ENCODE assay signal across 1 cellular context in genomic region chr2:146451972-146452371, GRCh38.
TF ChIP-seq lines count a peak whose summit lies in the region.

No MANE protein-coding gene starts in this region.

TF ChIP-seq in GM12878, 131 proteins besides CTCF, POLR2A, EP300 and RAD21 (continued from another document and continues in another):
- TF ChIP-seq CUX1 (IDR thresholded peaks at IDR 0.05; ENCODE audit: insufficient replicate concordance, low read depth, low read length) (no peak), SUPT20H (IDR thresholded peaks at IDR 0.05; ENCODE audit: borderline replicate concordance, control insufficient read depth, low read depth, low read length) (no peak), ATF7 (IDR thresholded peaks at IDR 0.05; ENCODE audit: low read depth) (peak; percentile 70; the same call in 1 of the 2 replicates), SMARCA5 (IDR thresholded peaks at IDR 0.05) (no peak), PAX5 (IDR thresholded peaks at IDR 0.05; ENCODE audit: borderline replicate concordance, low read depth, low read length) (no peak), CREM (IDR thresholded peaks at IDR 0.05; ENCODE audit: low read depth) (0 out of 2 replicates have a peak, but pooled peaks have one; percentile 50), BHLHE40 (IDR thresholded peaks at IDR 0.05; ENCODE audit: borderline replicate concordance in 1 of 2, low read depth in 2 of 2, low read length in 1 of 2) (peak; percentile 65 to 71), YY1 (IDR thresholded peaks at IDR 0.05; ENCODE audit: low read depth, low read length) (no peak), SIN3A (IDR thresholded peaks at IDR 0.05; ENCODE audit: low read depth, low read length) (no peak), ZNF217 (IDR thresholded peaks at IDR 0.05) (peak; percentile 89), HSF1 (IDR thresholded peaks at IDR 0.05; ENCODE audit: low read depth, low read length) (no peak), NBN (IDR thresholded peaks at IDR 0.05) (no peak), HCFC1 (IDR thresholded peaks at IDR 0.05; ENCODE audit: low read length) (no peak), IKZF2 (IDR thresholded peaks at IDR 0.05) (peak; percentile 57 to 80; a peak in 3 of 4 replicates), KDM1A (IDR thresholded peaks at IDR 0.05; ENCODE audit: borderline replicate concordance) (no peak), ATF3 (IDR thresholded peaks at IDR 0.05; ENCODE audit: borderline replicate concordance, extremely low read depth, low read depth, low read length) (no peak), ZNF24 (IDR thresholded peaks at IDR 0.05) (peak; percentile 60), HDGF (IDR thresholded peaks at IDR 0.05) (no peak), RCOR1 (conservative IDR thresholded peaks at IDR 0.05; ENCODE audit: low read depth, low read length) (no peak), SMAD1 (IDR thresholded peaks at IDR 0.05; ENCODE audit: low read depth, partially characterized antibody) (no peak), MTA3 (IDR thresholded peaks at IDR 0.05; ENCODE audit: borderline replicate concordance, low read length) (peak; percentile 60; the same call in 1 of the 2 replicates), TARDBP (IDR thresholded peaks at IDR 0.05; ENCODE audit: borderline replicate concordance) (no peak), BMI1 (IDR thresholded peaks at IDR 0.05; ENCODE audit: borderline replicate concordance) (peak; percentile 90), ZNF207 (IDR thresholded peaks at IDR 0.05; ENCODE audit: borderline replicate concordance) (no peak), NKRF (conservative IDR thresholded peaks at IDR 0.05) (no peak), NFYA (IDR thresholded peaks at IDR 0.05; ENCODE audit: borderline replicate concordance, low read depth, low read length) (no peak), POU2F2 (IDR thresholded peaks at IDR 0.05; ENCODE audit: borderline replicate concordance, low read depth, low read length) (no peak), RELA (IDR thresholded peaks at IDR 0.05; ENCODE audit: borderline replicate concordance, partially characterized antibody) (no peak), ESRRA (IDR thresholded peaks at IDR 0.05; ENCODE audit: low read length) (no peak), DPF2 (IDR thresholded peaks at IDR 0.05) (peak; percentile 96), EZH2 (IDR thresholded peaks at IDR 0.05; ENCODE audit: borderline replicate concordance, control insufficient read depth, low read depth, low read length) (no peak), YBX1 (IDR thresholded peaks at IDR 0.05) (no peak), CBX3 (IDR thresholded peaks at IDR 0.05; ENCODE audit: borderline replicate concordance, low read depth) (no peak), TAF1 (IDR thresholded peaks at IDR 0.05; ENCODE audit: borderline replicate concordance, low read depth, low read length) (no peak), MYB (IDR thresholded peaks at IDR 0.05; ENCODE audit: borderline replicate concordance, low read depth, low read length) (no peak), MTA2 (IDR thresholded peaks at IDR 0.05; ENCODE audit: low read depth) (peak; percentile 99), KAT2A (conservative IDR thresholded peaks at IDR 0.05; ENCODE audit: control insufficient read depth, low read depth, low read length) (no peak), NFXL1 (IDR thresholded peaks at IDR 0.05; ENCODE audit: borderline replicate concordance) (no peak), NR2C2 (IDR thresholded peaks at IDR 0.05; ENCODE audit: borderline replicate concordance, control insufficient read depth, insufficient read length, low read depth) (no peak), ELK1 (IDR thresholded peaks at IDR 0.05; ENCODE audit: low read depth, low read length) (no peak), SMAD5 (IDR thresholded peaks at IDR 0.05; ENCODE audit: low read depth) (no peak)
- TF ChIP-seq, protein P1, sequence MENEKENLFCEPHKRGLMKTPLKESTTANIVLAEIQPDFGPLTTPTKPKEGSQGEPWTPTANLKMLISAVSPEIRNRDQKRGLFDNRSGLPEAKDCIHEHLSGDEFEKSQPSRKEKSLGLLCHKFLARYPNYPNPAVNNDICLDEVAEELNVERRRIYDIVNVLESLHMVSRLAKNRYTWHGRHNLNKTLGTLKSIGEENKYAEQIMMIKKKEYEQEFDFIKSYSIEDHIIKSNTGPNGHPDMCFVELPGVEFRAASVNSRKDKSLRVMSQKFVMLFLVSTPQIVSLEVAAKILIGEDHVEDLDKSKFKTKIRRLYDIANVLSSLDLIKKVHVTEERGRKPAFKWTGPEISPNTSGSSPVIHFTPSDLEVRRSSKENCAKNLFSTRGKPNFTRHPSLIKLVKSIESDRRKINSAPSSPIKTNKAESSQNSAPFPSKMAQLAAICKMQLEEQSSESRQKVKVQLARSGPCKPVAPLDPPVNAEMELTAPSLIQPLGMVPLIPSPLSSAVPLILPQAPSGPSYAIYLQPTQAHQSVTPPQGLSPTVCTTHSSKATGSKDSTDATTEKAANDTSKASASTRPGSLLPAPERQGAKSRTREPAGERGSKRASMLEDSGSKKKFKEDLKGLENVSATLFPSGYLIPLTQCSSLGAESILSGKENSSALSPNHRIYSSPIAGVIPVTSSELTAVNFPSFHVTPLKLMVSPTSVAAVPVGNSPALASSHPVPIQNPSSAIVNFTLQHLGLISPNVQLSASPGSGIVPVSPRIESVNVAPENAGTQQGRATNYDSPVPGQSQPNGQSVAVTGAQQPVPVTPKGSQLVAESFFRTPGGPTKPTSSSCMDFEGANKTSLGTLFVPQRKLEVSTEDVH (IDR thresholded peaks at IDR 0.05; ENCODE audit: low read depth, partially characterized antibody): no peak
- TF ChIP-seq, protein P2, sequence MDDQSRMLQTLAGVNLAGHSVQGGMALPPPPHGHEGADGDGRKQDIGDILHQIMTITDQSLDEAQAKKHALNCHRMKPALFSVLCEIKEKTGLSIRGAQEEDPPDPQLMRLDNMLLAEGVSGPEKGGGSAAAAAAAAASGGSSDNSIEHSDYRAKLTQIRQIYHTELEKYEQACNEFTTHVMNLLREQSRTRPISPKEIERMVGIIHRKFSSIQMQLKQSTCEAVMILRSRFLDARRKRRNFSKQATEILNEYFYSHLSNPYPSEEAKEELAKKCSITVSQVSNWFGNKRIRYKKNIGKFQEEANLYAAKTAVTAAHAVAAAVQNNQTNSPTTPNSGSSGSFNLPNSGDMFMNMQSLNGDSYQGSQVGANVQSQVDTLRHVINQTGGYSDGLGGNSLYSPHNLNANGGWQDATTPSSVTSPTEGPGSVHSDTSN (IDR thresholded peaks at IDR 0.05; ENCODE audit: insufficient replicate concordance, low read depth, low read length): no peak
- TF ChIP-seq, protein P3, sequence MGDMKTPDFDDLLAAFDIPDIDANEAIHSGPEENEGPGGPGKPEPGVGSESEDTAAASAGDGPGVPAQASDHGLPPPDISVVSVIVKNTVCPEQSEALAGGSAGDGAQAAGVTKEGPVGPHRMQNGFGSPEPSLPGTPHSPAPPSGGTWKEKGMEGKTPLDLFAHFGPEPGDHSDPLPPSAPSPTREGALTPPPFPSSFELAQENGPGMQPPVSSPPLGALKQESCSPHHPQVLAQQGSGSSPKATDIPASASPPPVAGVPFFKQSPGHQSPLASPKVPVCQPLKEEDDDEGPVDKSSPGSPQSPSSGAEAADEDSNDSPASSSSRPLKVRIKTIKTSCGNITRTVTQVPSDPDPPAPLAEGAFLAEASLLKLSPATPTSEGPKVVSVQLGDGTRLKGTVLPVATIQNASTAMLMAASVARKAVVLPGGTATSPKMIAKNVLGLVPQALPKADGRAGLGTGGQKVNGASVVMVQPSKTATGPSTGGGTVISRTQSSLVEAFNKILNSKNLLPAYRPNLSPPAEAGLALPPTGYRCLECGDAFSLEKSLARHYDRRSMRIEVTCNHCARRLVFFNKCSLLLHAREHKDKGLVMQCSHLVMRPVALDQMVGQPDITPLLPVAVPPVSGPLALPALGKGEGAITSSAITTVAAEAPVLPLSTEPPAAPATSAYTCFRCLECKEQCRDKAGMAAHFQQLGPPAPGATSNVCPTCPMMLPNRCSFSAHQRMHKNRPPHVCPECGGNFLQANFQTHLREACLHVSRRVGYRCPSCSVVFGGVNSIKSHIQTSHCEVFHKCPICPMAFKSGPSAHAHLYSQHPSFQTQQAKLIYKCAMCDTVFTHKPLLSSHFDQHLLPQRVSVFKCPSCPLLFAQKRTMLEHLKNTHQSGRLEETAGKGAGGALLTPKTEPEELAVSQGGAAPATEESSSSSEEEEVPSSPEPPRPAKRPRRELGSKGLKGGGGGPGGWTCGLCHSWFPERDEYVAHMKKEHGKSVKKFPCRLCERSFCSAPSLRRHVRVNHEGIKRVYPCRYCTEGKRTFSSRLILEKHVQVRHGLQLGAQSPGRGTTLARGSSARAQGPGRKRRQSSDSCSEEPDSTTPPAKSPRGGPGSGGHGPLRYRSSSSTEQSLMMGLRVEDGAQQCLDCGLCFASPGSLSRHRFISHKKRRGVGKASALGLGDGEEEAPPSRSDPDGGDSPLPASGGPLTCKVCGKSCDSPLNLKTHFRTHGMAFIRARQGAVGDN (IDR thresholded peaks at IDR 0.05): no peak
- TF ChIP-seq, protein P4, sequence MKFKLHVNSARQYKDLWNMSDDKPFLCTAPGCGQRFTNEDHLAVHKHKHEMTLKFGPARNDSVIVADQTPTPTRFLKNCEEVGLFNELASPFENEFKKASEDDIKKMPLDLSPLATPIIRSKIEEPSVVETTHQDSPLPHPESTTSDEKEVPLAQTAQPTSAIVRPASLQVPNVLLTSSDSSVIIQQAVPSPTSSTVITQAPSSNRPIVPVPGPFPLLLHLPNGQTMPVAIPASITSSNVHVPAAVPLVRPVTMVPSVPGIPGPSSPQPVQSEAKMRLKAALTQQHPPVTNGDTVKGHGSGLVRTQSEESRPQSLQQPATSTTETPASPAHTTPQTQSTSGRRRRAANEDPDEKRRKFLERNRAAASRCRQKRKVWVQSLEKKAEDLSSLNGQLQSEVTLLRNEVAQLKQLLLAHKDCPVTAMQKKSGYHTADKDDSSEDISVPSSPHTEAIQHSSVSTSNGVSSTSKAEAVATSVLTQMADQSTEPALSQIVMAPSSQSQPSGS (IDR thresholded peaks at IDR 0.05; ENCODE audit: low read length): peak; percentile 70
